In genomic region chr7:17384400-17384799, GRCh38 we compare ENCODE assay signal across 23 cellular contexts.
"Had no signal": no experiment of that assay in that cellular context is flagged by ENCODE, and none has a peak within 500 bp of the region (broad histone marks: within the 10 kb centered on the region; RNA-seq: fewer than 3 reads in every experiment).

No MANE protein-coding gene starts in this region.

- H3K4me3 Mint-ChIP-seq: activated naive CD8-positive, alpha-beta T cell treated with anti-CD3 and anti-CD28 coated beads for 36 hours; activated T-cell treated with anti-CD3 and anti-CD28 coated beads, Interleukin-2, amount 50 U/mL, for 4 hours; nephron had no signal

- ATAC-seq: activated T-cell treated with anti-CD3 and anti-CD28 coated beads, Interleukin-2, amount 50 U/mL, for 4 hours; heart right ventricle; left ventricle myocardium superior; psoas muscle; upper lobe of right lung had no signal

- H3K4me3 ChIP-seq: coronary artery, heart right ventricle, ovary, psoas muscle, right atrium auricular region, spleen, thyroid gland, upper lobe of right lung had no signal

- H3K27ac ChIP-seq: coronary artery, epithelial cell of prostate, heart right ventricle, neutrophil, ovary, psoas muscle, right atrium auricular region, spleen, thyroid gland, upper lobe of right lung, WERI-Rb-1 had no signal

- H3K9me3 ChIP-seq: heart right ventricle, neutrophil, ovary, psoas muscle, right atrium auricular region, spleen, thyroid gland, upper lobe of right lung had no signal

- DNase-seq: activated CD4-positive, alpha-beta T cell treated with anti-CD3 and anti-CD28 coated beads for 1 hour; activated CD8-positive, alpha-beta memory T cell treated with anti-CD3 and anti-CD28 coated beads, Interleukin-2, amount 50 U/mL, for 4 hours; activated naive CD4-positive, alpha-beta T cell treated with Interleukin-2 at 50 U/mL for 16 hours; activated naive CD8-positive, alpha-beta T cell treated with anti-CD3 and anti-CD28 coated beads for 36 hours; activated T-cell treated with anti-CD3 and anti-CD28 coated beads, Interleukin-2, amount 50 U/mL, for 4 hours; amniotic stem cell; heart right ventricle; kidney glomerular epithelial cell; left ventricle myocardium superior; ovary; psoas muscle; spleen; stimulated activated CD4-positive, alpha-beta T cell treated with anti-CD3 and anti-CD28 coated beads, Interleukin-4, amount 100 ng/mL, for 1 hour; stimulated activated naive CD4-positive, alpha-beta T cell treated with Interleukin-2 at 50 U/mL for 16 hours; T-helper 1 cell; thyroid gland; upper lobe of right lung; WERI-Rb-1 had no signal

- H3K4me1 Mint-ChIP-seq: activated naive CD8-positive, alpha-beta T cell treated with anti-CD3 and anti-CD28 coated beads for 36 hours had no signal

- H3K27ac Mint-ChIP-seq: activated naive CD8-positive, alpha-beta T cell treated with anti-CD3 and anti-CD28 coated beads for 36 hours; nephron had no signal

- H3K9me3 Mint-ChIP-seq: activated naive CD8-positive, alpha-beta T cell treated with anti-CD3 and anti-CD28 coated beads for 36 hours; activated T-cell treated with anti-CD3 and anti-CD28 coated beads, Interleukin-2, amount 50 U/mL, for 4 hours; nephron had no signal

- H3K27me3 ChIP-seq: heart right ventricle, neutrophil, ovary, right atrium auricular region, spleen, thyroid gland, upper lobe of right lung had no signal

- H3K36me3 ChIP-seq: heart right ventricle, neutrophil, ovary, right atrium auricular region, spleen, thyroid gland, upper lobe of right lung, WERI-Rb-1 had no signal

- H3K27me3 Mint-ChIP-seq: activated naive CD8-positive, alpha-beta T cell treated with anti-CD3 and anti-CD28 coated beads for 36 hours had no signal

- H3K36me3 Mint-ChIP-seq: activated naive CD8-positive, alpha-beta T cell treated with anti-CD3 and anti-CD28 coated beads for 36 hours had no signal

- H3K4me1 ChIP-seq: heart right ventricle, psoas muscle, right atrium auricular region, spleen, thyroid gland, upper lobe of right lung had no signal
